ENCODE assay signal across 24 cellular contexts in genomic region chr1:244590670-244591069, GRCh38.
DNase-seq lines count a peak whose midpoint lies in the region; ATAC-seq, FAIRE-seq and TF ChIP-seq lines count a peak whose summit lies in the region.
"Had no signal": no experiment of that assay in that cellular context is flagged by ENCODE, and none has a peak within 500 bp of the region (broad histone marks: within the 10 kb centered on the region; RNA-seq: fewer than 3 reads in every experiment).

No MANE protein-coding gene starts in this region.

- CTCF ChIA-PET in HEK293 (lab: Yijun Ruan, JAX): no interaction called here
- CTCF ChIA-PET in K562 (lab: Yijun Ruan, JAX; ENCODE audit: low intra/inter-chr PET ratio): no interaction called here

- intact Hi-C loops in K562 (cut with micrococcal nuclease): no loop called here

- no peak for TF ChIP-seq EP300 in K562 (IDR thresholded peaks at IDR 0.05; ENCODE audit: low read length)

- no peaks in the 10 kb centered on the region for H3K27me3 Mint-ChIP-seq in activated T-cell treated with anti-CD3 and anti-CD28 coated beads, Interleukin-2, amount 50 U/mL, for 72 hours (ENCODE audit: low read depth)
- H3K27me3 Mint-ChIP-seq: CD4-positive, alpha-beta T cell had no signal

- no peak overlapping the region for H2AFZ ChIP-seq in K562 (ENCODE audit: low read depth, low read length)

- no peak overlapping the region for H3K4me3 Mint-ChIP-seq in activated T-cell treated with anti-CD3 and anti-CD28 coated beads, Interleukin-2, amount 50 U/mL, for 72 hours
- H3K4me3 Mint-ChIP-seq: CD4-positive, alpha-beta T cell; CD8-positive, alpha-beta T cell had no signal

- peaks cover 11% of the 10 kb centered on the region for H3K4me1 Mint-ChIP-seq in activated T-cell treated with anti-CD3 and anti-CD28 coated beads, Interleukin-2, amount 50 U/mL, for 72 hours (ENCODE audit: low read depth)

- peaks cover 0 to 7% of the 10 kb centered on the region in 2 donors for H3K9me3 Mint-ChIP-seq in activated T-cell treated with anti-CD3 and anti-CD28 coated beads, Interleukin-2, amount 50 U/mL, for 72 hours

- H3K4me3 ChIP-seq in HEK293 (ENCODE audit: low read depth, low read length): no peak overlapping the region
- no peak overlapping the region for H3K4me3 ChIP-seq in K562
- H3K4me3 ChIP-seq: BLaER1 treated with 17β-estradiol and CSF1 and Interleukin-3, amounts not matched to agents 10 nM and 100 nM; GM12878 had no signal

- H3K36me3 Mint-ChIP-seq in activated T-cell treated with anti-CD3 and anti-CD28 coated beads, Interleukin-2, amount 50 U/mL, for 72 hours (ENCODE audit: insufficient read depth in 2 of 2): peaks cover 0 to 1% of the 10 kb centered on the region in 2 donors
- H3K36me3 Mint-ChIP-seq: CD8-positive, alpha-beta T cell had no signal

- H3K9ac ChIP-seq in K562 (ENCODE audit: insufficient read depth in 1 of 2, low read depth in 2 of 2, low read length in 2 of 2): no peak overlapping the region
- H3K9ac ChIP-seq: BLaER1 treated with 17β-estradiol and CSF1 and Interleukin-3, amounts not matched to agents 10 nM and 100 nM had no signal

- ATAC-seq in K562: no peak
- no peak for ATAC-seq in activated T-cell treated with anti-CD3 and anti-CD28 coated beads, Interleukin-2, amount 50 U/mL, for 72 hours (replicated peaks in 1 of 2)
- ATAC-seq: CD8-positive, alpha-beta T cell; GM12878 had no signal

- POLR2A ChIA-PET in HEK293 (lab: Yijun Ruan, JAX): no interaction called here
- POLR2A ChIA-PET in K562 (lab: Yijun Ruan, JAX): no interaction called here

- no peaks in the 10 kb centered on the region for H3K4me1 ChIP-seq in HEK293 (ENCODE audit: control insufficient read depth, insufficient read depth, low read length)
- H3K4me1 ChIP-seq in K562 (replicated peaks in 1 of 2; ENCODE audit: control insufficient read depth in 2 of 2, insufficient read depth in 2 of 2, low read length in 2 of 2): no peaks in the 10 kb centered on the region; a peak in 2 of 5 replicates
- H3K4me1 ChIP-seq: Caco-2 had no signal

- no TSS peak for BruUV-seq in K562 (replicated peaks; lab: Mats Ljungman, UMichigan)

- TF ChIP-seq POLR2A in K562 (conservative IDR thresholded peaks at IDR 0.05): no peak

- no peak for TF ChIP-seq RAD21 in K562 (CRISPR knock-in tag; conservative IDR thresholded peaks at IDR 0.05 in 1 of 2, IDR thresholded peaks at IDR 0.05 in 1 of 2)

- whole genome bisulfite sequencing in K562 (ENCODE audit: insufficient coverage, low coverage, missing lambda C conversion rate): 0% methylated on average over 2 of the region's 2 CpGs

- no peak overlapping the region for H3K27ac Mint-ChIP-seq in activated T-cell treated with anti-CD3 and anti-CD28 coated beads, Interleukin-2, amount 50 U/mL, for 72 hours
- H3K27ac Mint-ChIP-seq: CD4-positive, alpha-beta T cell; CD8-positive, alpha-beta T cell had no signal

- no peak for TF ChIP-seq CTCF in D721Med (IDR thresholded peaks at IDR 0.05; ENCODE audit: insufficient read depth, missing control alignments)
- no peak for TF ChIP-seq CTCF in HEK293 (tag by site-specific recombination; IDR thresholded peaks at IDR 0.05)
- TF ChIP-seq CTCF in K562 (IDR thresholded peaks at IDR 0.05 in 2 of 3, conservative IDR thresholded peaks at IDR 0.05 in 1 of 3; ENCODE audit: insufficient read depth in 2 of 3, low read depth in 1 of 3, low read length in 3 of 3): no peak

- no peak overlapping the region for H3K4me2 ChIP-seq in K562 (ENCODE audit: insufficient read depth, low read length)
- H3K4me2 ChIP-seq: BLaER1 treated with 17β-estradiol and CSF1 and Interleukin-3, amounts not matched to agents 10 nM and 100 nM had no signal

- no peaks in the 10 kb centered on the region for H3K9me1 ChIP-seq in K562 (ENCODE audit: control insufficient read depth, insufficient read depth, low read length)

- peak; percentile 16 for FAIRE-seq in D721Med (lab: Jason Lieb, UNC)
- FAIRE-seq in K562 (lab: Jason Lieb, UNC): no peak
- FAIRE-seq: GM12878, GM12892, GM18507 had no signal

- H3K79me2 ChIP-seq in K562 (ENCODE audit: control insufficient read depth, insufficient read depth, low read length): no peaks in the 10 kb centered on the region

- H3K36me3 ChIP-seq in HEK293 (ENCODE audit: control insufficient read depth in 2 of 2, insufficient read depth in 1 of 2, low read length in 2 of 2) (no peaks in the 10 kb centered on the region), K562 (ENCODE audit: control insufficient read depth, insufficient read depth, low read length) (no peaks in the 10 kb centered on the region)
- H3K36me3 ChIP-seq: BLaER1 treated with 17β-estradiol and CSF1 and Interleukin-3, amounts not matched to agents 10 nM and 100 nM had no signal

- H4K20me1 ChIP-seq in K562 (replicated peaks; ENCODE audit: control insufficient read depth, insufficient read depth, low read length): no peaks in the 10 kb centered on the region
- H4K20me1 ChIP-seq: BLaER1 treated with 17β-estradiol and CSF1 and Interleukin-3, amounts not matched to agents 10 nM and 100 nM had no signal

- in situ Hi-C loops in K562 (cut with MboI): no loop called here

- no peaks in the 10 kb centered on the region for H3K9me3 ChIP-seq in HEK293 (ENCODE audit: control insufficient read depth, insufficient read depth, low read depth, low read length)
- peaks cover 3% of the 10 kb centered on the region; the same call in 1 of the 2 replicates for H3K9me3 ChIP-seq in K562 (replicated peaks; ENCODE audit: control insufficient read depth, insufficient read depth, low read depth, low read length)

- H3K27ac ChIP-seq in HEK293 (ENCODE audit: extremely low read depth, low read depth, low read length) (no peak overlapping the region), K562 (ENCODE audit: extremely low read depth, low read depth, low read length) (no peak overlapping the region)
- H3K27ac ChIP-seq: BLaER1 treated with 17β-estradiol and CSF1 and Interleukin-3, amounts not matched to agents 10 nM and 100 nM; C4-2B had no signal

- peaks cover 4% of the 10 kb centered on the region in 2 experiments; a peak in 1 of 5 replicates for H3K27me3 ChIP-seq in K562 (ENCODE audit: control insufficient read depth in 2 of 2, insufficient read depth in 2 of 2, low read length in 2 of 2)
- H3K27me3 ChIP-seq: BLaER1 treated with 17β-estradiol and CSF1 and Interleukin-3, amounts not matched to agents 10 nM and 100 nM had no signal

- no peak for DNase-seq in D721Med (ENCODE audit: insufficient read length, low spot score)
- DNase-seq in K562 (ENCODE audit: extremely low read depth in 1 of 4, low spot score in 3 of 4): no peak
- no peak for DNase-seq in activated T-cell treated with anti-CD3 and anti-CD28 coated beads, Interleukin-2, amount 50 U/mL, for 72 hours
- no peak for DNase-seq in NCI-H2196 (lab: John Stamatoyannopoulos, UW; ENCODE audit: unreplicated experiment)
- DNase-seq in NCI-H1092 treated with DMSO at 0.1 percent for 48 hours (lab: John Stamatoyannopoulos, UW): no peak
- DNase-seq: 8988T; ACHN; Caco-2; Calu3; CD4-positive, alpha-beta T cell; CD8-positive, alpha-beta T cell; DMS 273 treated with DMSO at 0.1 percent for 48 hours; DMS153; DMS53; DMS79; DND-41; EL; GDM1 had no signal

TF ChIP-seq in HEK293, 187 proteins besides CTCF, POLR2A, EP300 and RAD21:
- peak; percentile 94 for TF ChIP-seq ZNF146 (tag by site-specific recombination; IDR thresholded peaks at IDR 0.05)
- no peak for TF ChIP-seq ZNF350 (tag by site-specific recombination; IDR thresholded peaks at IDR 0.05)
- TF ChIP-seq ZNF140 (tag by site-specific recombination; IDR thresholded peaks at IDR 0.05): peak; percentile 93
TF ChIP-seq in HEK293: peak in this region for 2.

TF ChIP-seq in K562, 482 proteins besides CTCF, POLR2A, EP300 and RAD21:
- peak; percentile 81 for TF ChIP-seq ZNF146 (CRISPR knock-in tag; IDR thresholded peaks at IDR 0.05; ENCODE audit: unreplicated experiment)
- TF ChIP-seq ZNF586 (CRISPR knock-in tag; conservative IDR thresholded peaks at IDR 0.05): no peak
- TF ChIP-seq, protein P1, sequence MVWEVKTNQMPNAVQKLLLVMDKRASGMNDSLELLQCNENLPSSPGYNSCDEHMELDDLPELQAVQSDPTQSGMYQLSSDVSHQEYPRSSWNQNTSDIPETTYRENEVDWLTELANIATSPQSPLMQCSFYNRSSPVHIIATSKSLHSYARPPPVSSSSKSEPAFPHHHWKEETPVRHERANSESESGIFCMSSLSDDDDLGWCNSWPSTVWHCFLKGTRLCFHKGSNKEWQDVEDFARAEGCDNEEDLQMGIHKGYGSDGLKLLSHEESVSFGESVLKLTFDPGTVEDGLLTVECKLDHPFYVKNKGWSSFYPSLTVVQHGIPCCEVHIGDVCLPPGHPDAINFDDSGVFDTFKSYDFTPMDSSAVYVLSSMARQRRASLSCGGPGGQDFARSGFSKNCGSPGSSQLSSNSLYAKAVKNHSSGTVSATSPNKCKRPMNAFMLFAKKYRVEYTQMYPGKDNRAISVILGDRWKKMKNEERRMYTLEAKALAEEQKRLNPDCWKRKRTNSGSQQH (CRISPR knock-in tag; IDR thresholded peaks at IDR 0.05): no peak
- TF ChIP-seq ETS2 (tag; IDR thresholded peaks at IDR 0.05; ENCODE audit: borderline replicate concordance, poor library complexity, severe bottlenecking): no peak
- TF ChIP-seq RBM25 (IDR thresholded peaks at IDR 0.05; ENCODE audit: low read depth, low read length, severe bottlenecking): peak; percentile 29
- no peak for TF ChIP-seq TCF3 (CRISPR knock-in tag; IDR thresholded peaks at IDR 0.05)
